ENCODE assay signal across 7 cellular contexts in genomic region chr6:71190809-71191208, GRCh38.
DNase-seq lines count a peak whose midpoint lies in the region; FAIRE-seq lines count a peak whose summit lies in the region.

No MANE protein-coding gene starts in this region.

- no peaks in the 10 kb centered on the region for H3K9me2 ChIP-seq in GM23248 (ENCODE audit: insufficient read depth)

- peak; percentile 74 for DNase-seq in GM23248
- DNase-seq in NCI-H748 (lab: John Stamatoyannopoulos, UW; ENCODE audit: unreplicated experiment) = peak; percentile 50
- peak; percentile 4 to 41 for DNase-seq in dermis microvascular lymphatic vessel endothelial cell (ENCODE audit: low read depth in 2 of 2)
- DNase-seq in pons (ENCODE audit: low spot score) = peak; percentile 57
- DNase-seq in HTR-8/SVneo (ENCODE audit: insufficient read length, low spot score) = no peak
- DNase-seq in OCI-M2 (lab: John Stamatoyannopoulos, UW; ENCODE audit: unreplicated experiment) = no peak
- DNase-seq in activated CD8-positive, alpha-beta memory T cell treated with anti-CD3 and anti-CD28 coated beads, Interleukin-2, amount 50 U/mL, for 48 hours = no peak

- no peak overlapping the region for H3K4me3 ChIP-seq in GM23248

- H3K9ac ChIP-seq in GM23248 = no peak overlapping the region

- H3F3A ChIP-seq in GM23248 (ENCODE audit: insufficient read depth) = peaks cover 7% of the 10 kb centered on the region; the same call in 1 of the 2 replicates

- 5 to 13% methylated on average over 3 of the region's 3 CpGs for WGBS in GM23248 (ENCODE audit: low coverage in 1 of 2, low lambda C conversion rate in 2 of 2, missing lambda C conversion rate in 2 of 2), 2 experiments

- H3K9me3 ChIP-seq in GM23248 (ENCODE audit: low read depth) = no peaks in the 10 kb centered on the region

- H3K79me2 ChIP-seq in GM23248 (ENCODE audit: insufficient read depth) = no peaks in the 10 kb centered on the region

- in situ Hi-C loops in GM23248 (cut with MboI) = loop anchor here (5.0 kb wide), 1 partner anchor 156 kb away; no protein-coding TSS in a partner anchor

- H3K27ac ChIP-seq in GM23248 = no peak overlapping the region

- peaks cover 13% of the 10 kb centered on the region for H3K4me1 ChIP-seq in GM23248 (ENCODE audit: insufficient read depth)

- H3K4me2 ChIP-seq in GM23248 (ENCODE audit: unreplicated experiment) = no peak overlapping the region

- no peak for FAIRE-seq in HTR-8/SVneo (lab: Jason Lieb, UNC)

- H4K20me1 ChIP-seq in GM23248 (ENCODE audit: insufficient read depth) = no peaks in the 10 kb centered on the region

- H3K27me3 ChIP-seq in GM23248 (replicated peaks; ENCODE audit: insufficient read depth) = no peaks in the 10 kb centered on the region

- H2AFZ ChIP-seq in GM23248 = 0 out of 2 replicates have a peak overlapping the region, but pooled peaks have one; percentile 37

- H3K36me3 ChIP-seq in GM23248 (ENCODE audit: low read depth) = no peaks in the 10 kb centered on the region

Comparison
In these comparisons a context has a peak if more than half of its experiments do, and no peak if none do; other contexts are left out.
1. DNase-seq: peak in GM23248 (single experiment), NCI-H748 (single experiment), dermis microvascular lymphatic vessel endothelial cell (2 of 2) and pons (single experiment); none in HTR-8/SVneo (single experiment), OCI-M2 (single experiment) and activated CD8-positive, alpha-beta memory T cell treated with anti-CD3 and anti-CD28 coated beads, Interleukin-2, amount 50 U/mL, for 48 hours (single experiment).